2 cellular contexts compared by ENCODE assay signal in the genomic region with DNA sequence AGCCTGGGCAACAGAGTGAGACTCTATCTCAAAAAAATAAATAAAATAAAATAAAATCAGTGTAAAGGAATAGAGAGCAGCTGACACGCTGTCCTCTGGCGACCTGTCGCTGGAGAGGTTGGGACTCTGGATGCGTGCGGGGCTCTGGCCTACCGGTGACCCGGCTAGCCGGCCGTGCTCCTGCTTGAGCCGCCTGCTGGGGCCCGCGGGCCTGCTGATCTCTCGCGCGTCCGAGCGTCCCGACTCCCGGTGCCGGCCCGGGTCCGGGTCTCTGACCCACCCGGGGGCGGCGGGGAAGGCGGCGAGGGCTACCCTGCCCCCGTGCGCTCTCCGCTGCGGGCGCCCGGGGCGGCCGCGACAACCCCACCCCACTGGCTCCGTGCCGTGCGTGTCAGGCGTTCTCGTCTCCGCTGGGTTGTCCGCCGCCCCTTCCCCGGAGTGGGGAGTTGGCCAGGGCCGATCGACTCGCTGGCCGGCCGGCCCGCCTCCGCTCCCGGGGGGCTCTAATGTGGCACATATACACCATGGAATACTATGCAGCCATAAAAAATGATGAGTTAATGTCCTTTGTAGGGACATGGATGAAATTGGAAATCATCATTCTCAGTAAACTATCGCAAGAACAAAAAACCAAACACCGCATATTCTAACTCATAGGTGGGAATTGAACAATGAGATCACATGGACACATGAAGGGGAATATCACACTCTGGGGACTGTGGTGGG. TPM values are rescaled to one million over a fixed set of nuclear protein-coding genes. Genes with fewer than 3 reads are reported as not detected.
"Had no signal": no experiment of that assay in that cellular context is flagged by ENCODE, and none has a peak within 500 bp of the region (broad histone marks: within the 10 kb centered on the region; RNA-seq: fewer than 3 reads in every experiment).

No MANE protein-coding gene starts in this region.

RNA-seq across cellular contexts. Expression of a gene that starts 25.5 kb away (rescaled TPM):
- total RNA-seq: mammary epithelial cell, vagina had no signal
